1 cellular context compared by ENCODE assay signal in genomic region chr22:48943567-48944432, GRCh38.
TF ChIP-seq lines count a peak whose summit lies in the region.

No MANE protein-coding gene starts in this region.

TF ChIP-seq in HepG2, 621 proteins besides CTCF, POLR2A, EP300 and RAD21 (continued from another document and continues in another):
- TF ChIP-seq ZNF609 (CRISPR knock-in tag; IDR thresholded peaks at IDR 0.05; ENCODE audit: borderline replicate concordance) (peak; percentile 88), GMEB2 (CRISPR knock-in tag; IDR thresholded peaks at IDR 0.05; ENCODE audit: low read depth) (no peak), ZNF260 (CRISPR knock-in tag; IDR thresholded peaks at IDR 0.05; ENCODE audit: borderline replicate concordance, low read depth) (no peak), SKI (IDR thresholded peaks at IDR 0.05; ENCODE audit: partially characterized antibody) (peak; percentile 82), ZNF83 (CRISPR knock-in tag; IDR thresholded peaks at IDR 0.05; ENCODE audit: borderline replicate concordance) (no peak), FOXO4 (CRISPR knock-in tag; conservative IDR thresholded peaks at IDR 0.05) (no peak), GZF1 (CRISPR knock-in tag; IDR thresholded peaks at IDR 0.05) (no peak), NFRKB (IDR thresholded peaks at IDR 0.05) (no peak), HCFC1 (IDR thresholded peaks at IDR 0.05; ENCODE audit: low read depth, low read length) (no peak), CBX2 (IDR thresholded peaks at IDR 0.05; ENCODE audit: low read depth, low read length) (no peak), CBX2 (CRISPR knock-in tag; IDR thresholded peaks at IDR 0.05; ENCODE audit: low read depth) (no peak), MYC (CRISPR knock-in tag; IDR thresholded peaks at IDR 0.05; ENCODE audit: borderline replicate concordance) (peak; percentile 44; the same call in 1 of the 2 replicates), DMTF1 (CRISPR knock-in tag; IDR thresholded peaks at IDR 0.05) (0 out of 2 replicates have a peak, but pooled peaks have one; percentile 49), ZNF432 (CRISPR knock-in tag; IDR thresholded peaks at IDR 0.05; ENCODE audit: borderline replicate concordance) (no peak), SMYD3 (CRISPR knock-in tag; IDR thresholded peaks at IDR 0.05) (no peak), NCOA5 (CRISPR knock-in tag; IDR thresholded peaks at IDR 0.05) (no peak), ETV6 (CRISPR knock-in tag; conservative IDR thresholded peaks at IDR 0.05) (no peak), TAF1 (CRISPR knock-in tag; IDR thresholded peaks at IDR 0.05) (no peak), MAF1 (CRISPR knock-in tag; IDR thresholded peaks at IDR 0.05; ENCODE audit: borderline replicate concordance) (no peak), REST (IDR thresholded peaks at IDR 0.05; ENCODE audit: borderline replicate concordance in 1 of 2, low read depth in 1 of 2, low read length in 2 of 2) (no peak), ZBTB43 (CRISPR knock-in tag; conservative IDR thresholded peaks at IDR 0.05) (no peak), ZNF562 (CRISPR knock-in tag; IDR thresholded peaks at IDR 0.05; ENCODE audit: borderline replicate concordance) (no peak), GLMP (CRISPR knock-in tag; IDR thresholded peaks at IDR 0.05; ENCODE audit: borderline replicate concordance) (no peak), NR2F6 (IDR thresholded peaks at IDR 0.05) (0 out of 2 replicates have a peak, but pooled peaks have one; percentile 26), NR2F6 (CRISPR knock-in tag; IDR thresholded peaks at IDR 0.05) (peak; percentile 63), PRMT3 (CRISPR knock-in tag; IDR thresholded peaks at IDR 0.05; ENCODE audit: borderline replicate concordance, low read depth) (no peak; the same call in 1 of the 2 replicates), ZFP90 (CRISPR knock-in tag; IDR thresholded peaks at IDR 0.05; ENCODE audit: borderline replicate concordance) (no peak; the same call in 1 of the 2 replicates), CEBPZ (IDR thresholded peaks at IDR 0.05; ENCODE audit: low read length) (no peak), ZNF414 (CRISPR knock-in tag; IDR thresholded peaks at IDR 0.05) (no peak), HNRNPL (IDR thresholded peaks at IDR 0.05; ENCODE audit: low read depth, low read length) (peak; percentile 82), BCL6 (CRISPR knock-in tag; IDR thresholded peaks at IDR 0.05) (peak; percentile 44; the same call in 1 of the 2 replicates), ZNF777 (CRISPR knock-in tag; IDR thresholded peaks at IDR 0.05) (no peak), IRF9 (CRISPR knock-in tag; IDR thresholded peaks at IDR 0.05; ENCODE audit: borderline replicate concordance) (no peak), ZBTB38 (CRISPR knock-in tag; IDR thresholded peaks at IDR 0.05) (peak; percentile 38; the same call in 1 of the 2 replicates), SALL1 (CRISPR knock-in tag; IDR thresholded peaks at IDR 0.05) (peak; percentile 92), ZNF17 (CRISPR knock-in tag; IDR thresholded peaks at IDR 0.05) (no peak)
